In genomic region chrX:22300130-22300529, GRCh38 we compare ENCODE assay signal across 9 cellular contexts. TPM values are rescaled to one million over a fixed set of nuclear protein-coding genes. Genes with fewer than 3 reads are reported as not detected.
DNase-seq lines count a peak whose midpoint lies in the region; ATAC-seq and TF ChIP-seq lines count a peak whose summit lies in the region.
"Had no signal": no experiment of that assay in that cellular context is flagged by ENCODE, and none has a peak within 500 bp of the region (broad histone marks: within the 10 kb centered on the region; RNA-seq: fewer than 3 reads in every experiment).

No MANE protein-coding gene starts in this region.

- no peak overlapping the region for H3K4me3 Mint-ChIP-seq in naive thymus-derived CD8-positive, alpha-beta T cell
- no peak overlapping the region for H3K4me3 Mint-ChIP-seq in activated naive CD4-positive, alpha-beta T cell treated with anti-CD3 and anti-CD28 coated beads for 36 hours

- POLR2A ChIA-PET in naive thymus-derived CD8-positive, alpha-beta T cell (lab: Charles Lee) = no interaction called here

- intact Hi-C loops in left colon (cut with DNase I, micrococcal nuclease) = no loop called here
- intact Hi-C loops in activated naive CD4-positive, alpha-beta T cell treated with anti-CD3 and anti-CD28 coated beads for 36 hours (cut with micrococcal nuclease) = no loop called here

- H3K36me3 ChIP-seq in WERI-Rb-1 = no peaks in the 10 kb centered on the region

- H3K4me3 ChIP-seq in WERI-Rb-1 (ENCODE audit: low read depth, low read length) = no peak overlapping the region
- H3K4me3 ChIP-seq: skin epidermis had no signal

- ATAC-seq in GM19452 (IDR thresholded peaks at IDR 0.05; ENCODE audit: unreplicated experiment) = peak; percentile 55
- peak; percentile 37 for ATAC-seq in left colon
- ATAC-seq in naive thymus-derived CD8-positive, alpha-beta T cell = no peak

- no peaks in the 10 kb centered on the region for H3K36me3 Mint-ChIP-seq in naive thymus-derived CD8-positive, alpha-beta T cell
- H3K36me3 Mint-ChIP-seq in activated naive CD4-positive, alpha-beta T cell treated with anti-CD3 and anti-CD28 coated beads for 36 hours (ENCODE audit: low read depth) = no peaks in the 10 kb centered on the region

- no peak overlapping the region for H3K27ac ChIP-seq in WERI-Rb-1
- H3K27ac ChIP-seq: skin epidermis had no signal

- peaks cover 0 to 3% (median 0%) of the 10 kb centered on the region in 9 donors for H3K9me3 Mint-ChIP-seq in naive thymus-derived CD8-positive, alpha-beta T cell
- no peaks in the 10 kb centered on the region for H3K9me3 Mint-ChIP-seq in activated naive CD4-positive, alpha-beta T cell treated with anti-CD3 and anti-CD28 coated beads for 36 hours

- H3K27me3 Mint-ChIP-seq in naive thymus-derived CD8-positive, alpha-beta T cell = peaks cover 0 to 10% (median 0%) of the 10 kb centered on the region in 5 donors
- no peaks in the 10 kb centered on the region for H3K27me3 Mint-ChIP-seq in activated naive CD4-positive, alpha-beta T cell treated with anti-CD3 and anti-CD28 coated beads for 36 hours (ENCODE audit: low read depth)

- H3K27ac Mint-ChIP-seq in naive thymus-derived CD8-positive, alpha-beta T cell = no peak overlapping the region
- H3K27ac Mint-ChIP-seq in activated naive CD4-positive, alpha-beta T cell treated with anti-CD3 and anti-CD28 coated beads for 36 hours = no peak overlapping the region

- CTCF ChIA-PET in activated naive CD4-positive, alpha-beta T cell treated with anti-CD3 and anti-CD28 coated beads for 36 hours (lab: Charles Lee) = no interaction called here

- H3K9me3 ChIP-seq in WERI-Rb-1 (ENCODE audit: severe bottlenecking) = no peaks in the 10 kb centered on the region

- no peak for TF ChIP-seq CTCF in WERI-Rb-1 (IDR thresholded peaks at IDR 0.05; ENCODE audit: low read depth, low read length)

- peaks cover 2% of the 10 kb centered on the region for H3K27me3 ChIP-seq in WERI-Rb-1 (ENCODE audit: insufficient read depth, low read depth, severe bottlenecking)

- DNase-seq in A172 (ENCODE audit: low spot score) = peak; percentile 87
- peak; percentile 75 for DNase-seq in NCI-H1105 treated with DMSO at 0.1 percent for 48 hours (lab: John Stamatoyannopoulos, UW)
- DNase-seq in WERI-Rb-1 = peak; percentile 14
- no peak for DNase-seq in left colon
- DNase-seq in naive thymus-derived CD8-positive, alpha-beta T cell = no peak
- DNase-seq in activated naive CD4-positive, alpha-beta T cell treated with anti-CD3 and anti-CD28 coated beads for 36 hours = no peak
- DNase-seq in activated CD8-positive, alpha-beta memory T cell treated with anti-CD3 and anti-CD28 coated beads for 24 hours = no peak

- peaks cover 0 to 6% (median 1%) of the 10 kb centered on the region in 4 donors for H3K4me1 Mint-ChIP-seq in naive thymus-derived CD8-positive, alpha-beta T cell
- H3K4me1 Mint-ChIP-seq in activated naive CD4-positive, alpha-beta T cell treated with anti-CD3 and anti-CD28 coated beads for 36 hours (ENCODE audit: low read depth) = no peaks in the 10 kb centered on the region

RNA-seq across cellular contexts. Expression of gene CBLL2, which starts 27.4 kb away (rescaled TPM):
- total RNA-seq in A172 (2014; rRNA removed; shearing (Covaris generic)) = not detected in 2 replicates
- not detected for total RNA-seq in left colon
- not detected for total RNA-seq in naive thymus-derived CD8-positive, alpha-beta T cell
- polyA plus RNA-seq in naive thymus-derived CD8-positive, alpha-beta T cell = not detected
- not detected for total RNA-seq in activated naive CD4-positive, alpha-beta T cell treated with anti-CD3 and anti-CD28 coated beads for 36 hours

Comparison
In these comparisons a context has a peak if more than half of its experiments do, and no peak if none do; other contexts are left out.
1. DNase-seq: peak in A172 (single experiment), NCI-H1105 treated with DMSO at 0.1 percent for 48 hours (single experiment) and WERI-Rb-1 (single experiment); none in left colon (0 of 2), naive thymus-derived CD8-positive, alpha-beta T cell (0 of 10), activated naive CD4-positive, alpha-beta T cell treated with anti-CD3 and anti-CD28 coated beads for 36 hours (single experiment) and activated CD8-positive, alpha-beta memory T cell treated with anti-CD3 and anti-CD28 coated beads for 24 hours (single experiment).
2. ATAC-seq: peak in GM19452 (single experiment) and left colon (single experiment); none in naive thymus-derived CD8-positive, alpha-beta T cell (0 of 2).